Comparison of ENCODE assay signal across 30 cellular contexts in the genomic region with DNA sequence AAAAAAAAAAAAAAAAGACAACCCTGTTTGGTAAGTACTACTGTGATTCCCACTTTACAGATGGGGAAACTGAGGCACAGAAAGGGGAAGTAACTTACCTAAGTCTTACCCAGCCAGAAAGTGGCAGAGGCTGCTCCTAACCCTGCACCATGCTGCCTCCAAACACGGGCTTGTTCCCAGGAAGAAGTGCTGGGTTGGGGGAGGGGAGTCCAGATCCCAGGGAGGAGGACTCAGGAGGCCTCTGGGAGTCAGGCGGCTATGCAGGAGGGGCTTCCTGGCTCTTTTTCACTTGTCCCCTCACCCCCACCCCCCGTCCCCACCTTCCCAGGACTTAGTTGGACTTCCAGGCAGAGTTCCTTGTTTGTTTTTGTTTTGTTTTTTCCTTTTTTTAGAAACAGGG.
"Had no signal": no experiment of that assay in that cellular context is flagged by ENCODE, and none has a peak within 500 bp of the region (broad histone marks: within the 10 kb centered on the region; RNA-seq: fewer than 3 reads in every experiment).

No MANE protein-coding gene starts in this region.

- H3K4me3 Mint-ChIP-seq: immature natural killer cell, memory B cell, mesothelial cell of epicardium, nephron, neural progenitor cell had no signal

- H3K9me3 Mint-ChIP-seq: effector memory CD8-positive, alpha-beta T cell; immature natural killer cell; memory B cell; mesothelial cell of epicardium; naive B cell; nephron; neural progenitor cell had no signal

- H2AFZ ChIP-seq: neural progenitor cell, parathyroid adenoma had no signal

- H3K4me3 ChIP-seq: coronary artery, esophagus squamous epithelium, lower lobe of right lung, mucosa of descending colon, neural progenitor cell, right lobe of liver, smooth muscle cell, stomach, thyroid gland, vagina had no signal

- H3K4me2 ChIP-seq: neural progenitor cell, smooth muscle cell had no signal

- H3K4me1 Mint-ChIP-seq: nephron, neural progenitor cell had no signal

- ATAC-seq: effector memory CD8-positive, alpha-beta T cell; left colon; left ventricle myocardium superior; lower lobe of right lung; mucosa of descending colon; right lobe of liver had no signal

- H3K36me3 ChIP-seq: esophagus squamous epithelium, lower lobe of right lung, neural progenitor cell, right lobe of liver, stomach, thyroid gland, vagina had no signal

- H3K27me3 Mint-ChIP-seq: effector memory CD8-positive, alpha-beta T cell; memory B cell; naive B cell; progenitor cell of endocrine pancreas had no signal

- H3K27me3 ChIP-seq: esophagus squamous epithelium, neural progenitor cell, right lobe of liver, stomach, thyroid gland, vagina had no signal

- DNase-seq: effector memory CD8-positive, alpha-beta T cell; erythroblast; esophagus squamous epithelium; foreskin melanocyte; hypothalamus; immature natural killer cell; islet precursor cell; kidney glomerular epithelial cell; left colon; left ventricle myocardium superior; lower lobe of right lung; mucosa of descending colon; naive B cell; right lobe of liver; stimulated activated CD4-positive, alpha-beta T cell treated with anti-CD3 and anti-CD28 coated beads, Interleukin-12 subunit alpha, Interleukin-12 subunit beta, amount 100 ng/mL, for 4 hours; stimulated activated CD4-positive, alpha-beta T cell treated with anti-CD3 and anti-CD28 coated beads, Interleukin-1b, Interleukin-23, amount 100 ng/mL, for 48 hours; stimulated activated CD4-positive, alpha-beta T cell treated with anti-CD3 and anti-CD28 coated beads, Interleukin-4, amount 100 ng/mL, for 1 hour; stimulated activated CD8-positive, alpha-beta memory T cell treated with anti-CD3 and anti-CD28 coated beads, Interleukin-4, amount 100 ng/mL, for 48 hours; stimulated activated naive CD4-positive, alpha-beta T cell treated with Interleukin-2 at 50 U/mL for 16 hours; stomach; thyroid gland had no signal

- H3K79me2 ChIP-seq: parathyroid adenoma had no signal

- H3K36me3 Mint-ChIP-seq: mesothelial cell of epicardium, neural progenitor cell had no signal

- H3K27ac ChIP-seq: coronary artery, esophagus squamous epithelium, lower lobe of right lung, neural progenitor cell, parathyroid adenoma, right lobe of liver, stomach, thyroid gland, vagina had no signal

- H3K4me1 ChIP-seq: neural progenitor cell, parathyroid adenoma, right lobe of liver, stomach, thyroid gland, vagina had no signal

- H3K27ac Mint-ChIP-seq: mesothelial cell of epicardium, nephron, neural progenitor cell, progenitor cell of endocrine pancreas had no signal
